8 cellular contexts compared by ENCODE assay signal in the genomic region with DNA sequence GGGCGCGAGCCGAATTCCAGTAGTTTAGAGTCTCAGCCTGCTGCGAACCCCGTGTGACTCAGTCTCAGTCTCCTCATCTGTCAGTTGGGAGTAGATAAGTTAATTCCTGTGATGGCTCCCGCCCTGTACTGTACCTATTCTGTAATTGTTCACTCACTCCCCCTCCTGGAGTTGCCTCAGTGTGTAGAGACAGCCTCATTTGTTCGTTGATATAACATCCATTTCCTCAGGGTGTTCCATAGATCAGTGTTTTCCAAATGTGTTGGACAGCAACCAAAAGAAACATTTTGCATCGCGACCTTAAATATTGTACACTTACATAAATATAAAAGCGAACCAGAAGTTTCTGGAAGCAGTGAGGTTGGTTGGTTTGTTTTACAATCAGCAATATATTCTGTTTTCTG. TPM values are rescaled to one million over a fixed set of nuclear protein-coding genes. Genes with fewer than 3 reads are reported as not detected.
DNase-seq lines count a peak whose midpoint lies in the region; ATAC-seq and TF ChIP-seq lines count a peak whose summit lies in the region.

No MANE protein-coding gene starts in this region.

- no peak for ATAC-seq in thoracic aorta (ENCODE audit: insufficient number of reproducible peaks, low FRiP score, low read depth)

- peak; percentile 45 for DNase-seq in AG04449 (ENCODE audit: low read depth, low spot score)
- DNase-seq in HAP-1 (ENCODE audit: low spot score in 2 of 2): peak in 1 of 2 experiments; percentile 15
- no peak for DNase-seq in adipocyte (ENCODE audit: low read depth)
- DNase-seq in kidney glomerular epithelial cell (lab: John Stamatoyannopoulos, UW): peak; percentile 60
- no peak for DNase-seq in thoracic aorta (ENCODE audit: low spot score)
- no peak for DNase-seq in NCI-H2081 treated with DMSO at 0.1 percent for 48 hours (lab: John Stamatoyannopoulos, UW)
- DNase-seq in EL: no peak
- DNase-seq in DMS53 (lab: John Stamatoyannopoulos, UW): no peak

- H3K36me3 ChIP-seq in HAP-1 (replicated peaks) (peaks cover 44% of the 10 kb centered on the region), adipocyte (ENCODE audit: control insufficient read depth, insufficient read depth, low read length, severe bottlenecking) (peaks cover 28% of the 10 kb centered on the region), thoracic aorta (peaks cover 8% of the 10 kb centered on the region)

- TF ChIP-seq CTCF in AG04449 (IDR thresholded peaks at IDR 0.05; ENCODE audit: insufficient read depth, low read length, missing control alignments) (no peak), thoracic aorta (IDR thresholded peaks at IDR 0.05) (no peak)

- CTCF ChIA-PET in AG04449 (lab: Yijun Ruan, JAX): interaction anchor here (2.1 kb wide), 1 partner anchor 162 kb away, joined by 4 read pairs; no protein-coding TSS in a partner anchor

- peak overlapping the region; percentile 99 for H3K27ac ChIP-seq in thoracic aorta

- in situ Hi-C loops in HAP-1 (cut with MboI; ENCODE audit: low sequenced_read_pairs): no loop called here

- H3K27me3 ChIP-seq in HAP-1 (ENCODE audit: low read depth) (no peaks in the 10 kb centered on the region), adipocyte (replicated peaks; ENCODE audit: control insufficient read depth, insufficient read depth, low read length) (no peaks in the 10 kb centered on the region), thoracic aorta (replicated peaks; ENCODE audit: insufficient read depth) (no peaks in the 10 kb centered on the region)

- H3K9ac ChIP-seq in adipocyte (ENCODE audit: low read length): peak overlapping the region; percentile 98

- H3K4me1 ChIP-seq in HAP-1 (peaks cover 16% of the 10 kb centered on the region), adipocyte (ENCODE audit: control insufficient read depth, insufficient read depth, low read length) (peaks cover 33% of the 10 kb centered on the region), thoracic aorta (ENCODE audit: control insufficient read depth in 1 of 2, low read depth in 2 of 2) (peaks cover 3 to 42% of the 10 kb centered on the region in 2 donors)

- H3K4me3 ChIP-seq in AG04449 (ENCODE audit: low read depth, low read length): peak overlapping the region; percentile 97
- H3K4me3 ChIP-seq in HAP-1: peak overlapping the region; percentile 86
- peak overlapping the region; percentile 95 for H3K4me3 ChIP-seq in adipocyte (ENCODE audit: low read length)
- H3K4me3 ChIP-seq in thoracic aorta: peak overlapping the region; percentile 94

- POLR2A ChIA-PET in AG04449 (lab: Yijun Ruan, JAX): interaction anchor here (1.2 to 1.6 kb wide), 4 partner anchors 30 to 266 kb away, joined by 3 to 11 read pairs (median 6); a partner anchor contains a TSS

- H3K9me3 ChIP-seq in HAP-1: no peaks in the 10 kb centered on the region
- no peaks in the 10 kb centered on the region for H3K9me3 ChIP-seq in adipocyte (ENCODE audit: control insufficient read depth, low read length)
- no peaks in the 10 kb centered on the region for H3K9me3 ChIP-seq in thoracic aorta

RNA-seq across cellular contexts. Expression of a gene that starts 0.7 kb away (rescaled TPM):
- total RNA-seq in thoracic aorta: 10 to 100 TPM; 22.5 to 39.7 TPM

RNA-seq across cellular contexts. Expression of a gene that starts 26.1 kb away (rescaled TPM):
- total RNA-seq in thoracic aorta: 10 to 100 TPM; 50.0 to 55.9 TPM

RNA-seq across cellular contexts. Expression of a gene that starts 26.5 kb away (rescaled TPM):
- 10 to 100 TPM; 30.6 to 40.5 TPM for total RNA-seq in thoracic aorta

RNA-seq across cellular contexts. Expression of a gene that starts 51.0 kb away (rescaled TPM):
- not detected for total RNA-seq in thoracic aorta

Comparison
In these comparisons a context has a peak if more than half of its experiments do, and no peak if none do; other contexts are left out.
1. DNase-seq: peak in AG04449 (single experiment) and kidney glomerular epithelial cell (single experiment); none in adipocyte (single experiment), thoracic aorta (single experiment), NCI-H2081 treated with DMSO at 0.1 percent for 48 hours (single experiment), EL (single experiment) and DMS53 (single experiment).
2. Peak in every context shown above with its lines, with median percentiles within 50 percentile points of each other: H3K4me3 ChIP-seq.